In the genomic region with DNA sequence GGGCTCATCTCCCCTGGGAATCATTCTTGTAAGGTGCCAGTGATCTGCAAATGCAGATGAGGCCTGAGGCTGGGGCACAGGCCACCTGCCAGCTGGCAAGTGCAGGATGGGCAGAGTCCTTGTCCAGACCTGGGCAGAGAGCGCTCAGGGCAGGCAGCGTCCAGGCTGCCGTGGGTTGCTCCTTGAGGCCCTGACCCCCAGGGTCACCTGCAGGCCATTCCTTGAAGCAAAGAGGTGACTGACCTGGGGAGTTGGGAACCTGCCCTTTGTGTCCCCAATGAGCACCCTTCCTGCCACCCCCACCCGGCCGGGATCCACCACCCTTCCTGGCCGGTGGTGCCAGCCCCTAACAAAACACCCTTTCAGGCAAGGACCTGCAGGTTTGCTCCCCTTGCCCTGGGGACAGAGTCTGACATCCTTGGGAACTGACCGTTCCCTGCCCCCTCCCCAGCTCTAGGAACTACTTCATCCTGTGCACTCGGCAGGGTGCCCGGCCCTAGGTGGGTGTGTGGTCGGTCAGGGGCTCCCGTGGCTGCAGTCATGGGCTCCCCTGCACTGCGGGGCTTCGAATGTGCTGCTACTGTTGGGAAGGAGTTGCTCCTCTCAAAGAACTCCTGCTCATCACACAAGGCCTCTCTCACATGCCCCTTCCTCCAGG, we compare ENCODE assay signal across 20 cellular contexts. TPM values are rescaled to one million over a fixed set of nuclear protein-coding genes. Genes with fewer than 3 reads are reported as not detected.
DNase-seq lines count a peak whose midpoint lies in the region; ATAC-seq, FAIRE-seq and TF ChIP-seq lines count a peak whose summit lies in the region.
"Had no signal": no experiment of that assay in that cellular context is flagged by ENCODE, and none has a peak within 500 bp of the region (broad histone marks: within the 10 kb centered on the region; RNA-seq: fewer than 3 reads in every experiment).

No MANE protein-coding gene starts in this region.

- H3K27me3 ChIP-seq in right cardiac atrium (ENCODE audit: control insufficient read depth, insufficient read depth): no peaks in the 10 kb centered on the region
- H3K27me3 ChIP-seq in K562 (ENCODE audit: control insufficient read depth in 2 of 2, insufficient read depth in 2 of 2, low read length in 2 of 2): peaks cover 0 to 5% of the 10 kb centered on the region in 2 experiments; a peak in 1 of 5 replicates

- no peaks in the 10 kb centered on the region for H3K79me2 ChIP-seq in K562 (ENCODE audit: control insufficient read depth, insufficient read depth, low read length)

- no peak overlapping the region for H3K9ac ChIP-seq in K562 (ENCODE audit: insufficient read depth in 1 of 2, low read depth in 2 of 2, low read length in 2 of 2)
- H3K9ac ChIP-seq: BLaER1 had no signal

- H3K4me3 ChIP-seq in right cardiac atrium (ENCODE audit: low read length): no peak overlapping the region
- H3K4me3 ChIP-seq in K562: no peak overlapping the region
- H3K4me3 ChIP-seq: BLaER1, GM23338 had no signal

- H3K27ac ChIP-seq in right cardiac atrium (ENCODE audit: low read length) (no peak overlapping the region), K562 (ENCODE audit: extremely low read depth, low read depth, low read length) (no peak overlapping the region)
- H3K27ac ChIP-seq: BLaER1 had no signal

- POLR2A ChIA-PET in K562 (lab: Yijun Ruan, JAX): interaction anchor here (0.5 to 1.8 kb wide), 2 partner anchors 26 to 288 kb away, joined by 3 read pairs; no protein-coding TSS in a partner anchor

- no peaks in the 10 kb centered on the region for H3K9me3 ChIP-seq in right cardiac atrium (ENCODE audit: control insufficient read depth, low read length)
- no peaks in the 10 kb centered on the region for H3K9me3 ChIP-seq in K562 (replicated peaks; ENCODE audit: control insufficient read depth, insufficient read depth, low read depth, low read length)
- H3K9me3 ChIP-seq: BLaER1 had no signal

- TF ChIP-seq POLR2A in K562 (conservative IDR thresholded peaks at IDR 0.05): no peak

- no peaks in the 10 kb centered on the region for H3K9me1 ChIP-seq in K562 (ENCODE audit: control insufficient read depth, insufficient read depth, low read length)

- H4K20me1 ChIP-seq in K562 (replicated peaks; ENCODE audit: control insufficient read depth, insufficient read depth, low read length): peaks cover 3% of the 10 kb centered on the region; the same call in 1 of the 2 replicates

- WGBS in right cardiac atrium: 78% methylated on average over 13 of the region's 13 CpGs
- WGBS in K562 (ENCODE audit: insufficient coverage, low coverage, missing lambda C conversion rate): 9% methylated on average over 10 of the region's 13 CpGs

- no peak for TF ChIP-seq EP300 in K562 (IDR thresholded peaks at IDR 0.05; ENCODE audit: low read length)

- no peak for TF ChIP-seq RAD21 in K562 (CRISPR knock-in tag; conservative IDR thresholded peaks at IDR 0.05 in 1 of 2, IDR thresholded peaks at IDR 0.05 in 1 of 2)

- ATAC-seq in right cardiac atrium (no peak), K562 (no peak), left lobe of liver (peak; percentile 83)
- no peak for ATAC-seq in stimulated activated effector memory CD8-positive, alpha-beta T cell treated with anti-CD3 and anti-CD28 coated beads, Interleukin-12 subunit alpha, Interleukin-12 subunit beta, amount 100 ng/mL, for 72 hours
- ATAC-seq: GM23338 had no signal

- no peak overlapping the region for H2AFZ ChIP-seq in K562 (ENCODE audit: low read depth, low read length)
- H2AFZ ChIP-seq: GM23338 had no signal

- TF ChIP-seq CTCF in K562 (IDR thresholded peaks at IDR 0.05 in 2 of 3, conservative IDR thresholded peaks at IDR 0.05 in 1 of 3; ENCODE audit: insufficient read depth in 2 of 3, low read depth in 1 of 3, low read length in 3 of 3): no peak

- H3K36me3 Mint-ChIP-seq in stimulated activated effector memory CD8-positive, alpha-beta T cell treated with anti-CD3 and anti-CD28 coated beads, Interleukin-12 subunit alpha, Interleukin-12 subunit beta, amount 100 ng/mL, for 72 hours: no peaks in the 10 kb centered on the region
- H3K36me3 Mint-ChIP-seq: CD14-positive monocyte; CD4-positive, alpha-beta memory T cell had no signal

- no peak for FAIRE-seq in K562 (lab: Jason Lieb, UNC)
- FAIRE-seq: GM12892, GM18507, H54 had no signal

- H3K4me3 Mint-ChIP-seq in stimulated activated effector memory CD8-positive, alpha-beta T cell treated with anti-CD3 and anti-CD28 coated beads, Interleukin-12 subunit alpha, Interleukin-12 subunit beta, amount 100 ng/mL, for 72 hours: no peak overlapping the region
- H3K4me3 Mint-ChIP-seq: CD4-positive, alpha-beta memory T cell; GM23338 had no signal

- no peak overlapping the region for H3K4me2 ChIP-seq in K562 (ENCODE audit: insufficient read depth, low read length)
- H3K4me2 ChIP-seq: BLaER1, GM23338 had no signal

- no peaks in the 10 kb centered on the region for H3K4me1 Mint-ChIP-seq in stimulated activated effector memory CD8-positive, alpha-beta T cell treated with anti-CD3 and anti-CD28 coated beads, Interleukin-12 subunit alpha, Interleukin-12 subunit beta, amount 100 ng/mL, for 72 hours

- CTCF ChIA-PET in K562 (lab: Yijun Ruan, JAX; ENCODE audit: low intra/inter-chr PET ratio): interaction anchor here (0.6 kb wide), 1 partner anchor 497 kb away, joined by 3 read pairs; no protein-coding TSS in a partner anchor

- peak in 2 of 3 donors; percentile 46 to 55 for DNase-seq in right cardiac atrium
- no peak for DNase-seq in cardiac septum (ENCODE audit: low spot score)
- no peak for DNase-seq in K562 (ENCODE audit: extremely low read depth in 1 of 4, low spot score in 3 of 4)
- DNase-seq in left lobe of liver (ENCODE audit: low spot score): peak; percentile 79
- no peak for DNase-seq in stimulated activated effector memory CD8-positive, alpha-beta T cell treated with anti-CD3 and anti-CD28 coated beads, Interleukin-12 subunit alpha, Interleukin-12 subunit beta, amount 100 ng/mL, for 72 hours (ENCODE audit: low spot score in 2 of 2)
- DNase-seq in NOMO-1 treated with DMSO at 0.1 percent for 48 hours (lab: John Stamatoyannopoulos, UW; ENCODE audit: unreplicated experiment): no peak
- DNase-seq: AML-193; CD4-positive, alpha-beta memory T cell; DMS153; DMS79; GDM1; HCEC 1CT had no signal

- in situ Hi-C loops in K562 (cut with MboI): no loop called here

- H3K36me3 ChIP-seq in K562 (ENCODE audit: control insufficient read depth, insufficient read depth, low read length): no peaks in the 10 kb centered on the region
- H3K36me3 ChIP-seq: BLaER1 had no signal

- no peak overlapping the region for H3K27ac Mint-ChIP-seq in stimulated activated effector memory CD8-positive, alpha-beta T cell treated with anti-CD3 and anti-CD28 coated beads, Interleukin-12 subunit alpha, Interleukin-12 subunit beta, amount 100 ng/mL, for 72 hours
- H3K27ac Mint-ChIP-seq: CD14-positive monocyte; CD4-positive, alpha-beta memory T cell; GM23338 had no signal

- intact Hi-C loops in right cardiac atrium (cut with DNase I) (loop anchor here in 3 of 4 donors (5.0 to 10.0 kb wide), 2 partner anchors 34 to 81 kb away; partner anchors contain the start of genes KRTAP5-4 (in 3 of the 3) and KRTAP5-5 (in 3 of the 3)), cardiac septum (cut with DNase I) (loop anchor here (10.0 kb wide), 1 partner anchor 81 kb away; the partner anchor contains the start of genes KRTAP5-4 and KRTAP5-5), K562 (cut with micrococcal nuclease) (no loop called here)

- no TSS peak for BruUV-seq in K562 (replicated peaks; lab: Mats Ljungman, UMichigan)

- H3K9me3 Mint-ChIP-seq in stimulated activated effector memory CD8-positive, alpha-beta T cell treated with anti-CD3 and anti-CD28 coated beads, Interleukin-12 subunit alpha, Interleukin-12 subunit beta, amount 100 ng/mL, for 72 hours: no peaks in the 10 kb centered on the region
- H3K9me3 Mint-ChIP-seq: GM23338 had no signal

- H3K4me1 ChIP-seq in right cardiac atrium (ENCODE audit: control insufficient read depth, insufficient read depth, low read length) (no peaks in the 10 kb centered on the region), K562 (replicated peaks in 1 of 2; ENCODE audit: control insufficient read depth in 2 of 2, insufficient read depth in 2 of 2, low read length in 2 of 2) (peaks cover 4 to 59% of the 10 kb centered on the region in 2 experiments)

RNA-seq across cellular contexts. Expression of gene DUSP8, which starts 28.3 kb away (rescaled TPM):
- total RNA-seq in right cardiac atrium: 10 to 100 TPM; 10.1 to 15.6 (median 12.3) TPM
- 13.3 TPM for polyA plus RNA-seq in right cardiac atrium
- total RNA-seq in cardiac septum: 36.9 TPM
- total RNA-seq in K562 (2011; cell fraction: chromatin; rRNA removed; ENCODE audit: low replicate concordance): 2.6 and 6.2 TPM in 2 replicates
- 1.4 and 3.5 TPM in 2 replicates for total RNA-seq in K562 (2011; cell fraction: nucleolus; rRNA removed)
- 2.0 and 5.0 TPM in 2 replicates for total RNA-seq in K562 (2011; cell fraction: nucleoplasm; rRNA removed)
- total RNA-seq in K562 (2014; rRNA removed): 0.18 and 0.29 TPM in 2 replicates
- 0.22 and 0.33 TPM in 2 replicates for total RNA-seq in K562 (2014; rRNA removed; fragmentation: Illumina TruSeq; extraction: Trizol)
- total RNA-seq in K562 (2015; rRNA removed; fragmentation: Illumina TruSeq; extraction: Trizol): 0.14 TPM in 1 of 2 replicates, not detected in the other
- total RNA-seq in K562 (2021): 0.83 and 2.0 TPM in 2 replicates
- polyA plus RNA-seq in K562 (2011; rRNA removed): 2.0 and 4.4 TPM in 2 replicates
- polyA plus RNA-seq in K562 (2011; cell fraction: cytosol; rRNA removed): 1.8 and 2.8 TPM in 2 replicates
- 3.9 and 5.9 TPM in 2 replicates for polyA plus RNA-seq in K562 (2011; cell fraction: nucleus; rRNA removed)
- polyA plus RNA-seq in K562 (2012): 1.7 and 1.8 TPM in 2 replicates
- polyA plus RNA-seq in K562 (2014; fragmentation: Illumina TruSeq; extraction: Trizol): 0.86 and 1.7 TPM in 2 replicates
- not detected for polyA plus RNA-seq in K562 (2014; fragmentation: Nextera tagmentation; extraction: Ambion mirVana)
- 0.50 and 1.0 TPM in 2 replicates for polyA plus RNA-seq in K562 (2014; rRNA removed)
- 0.81 and 1.4 TPM in 2 replicates for polyA minus RNA-seq in K562 (2011; rRNA and poly(A)+ RNA removed)
- polyA minus RNA-seq in K562 (2011; cell fraction: cytosol; rRNA and poly(A)+ RNA removed): 2.7 and 4.1 TPM in 2 replicates
- polyA minus RNA-seq in K562 (2011; cell fraction: nucleus; rRNA and poly(A)+ RNA removed): 0.78 and 1.1 TPM in 2 replicates
- total RNA-seq in left lobe of liver: 0.23 TPM
- polyA plus RNA-seq: CD14-positive monocyte had no signal

RNA-seq across cellular contexts. Expression of gene KRTAP5-1, which starts 41.3 kb away (rescaled TPM):
- not detected for total RNA-seq in right cardiac atrium
- polyA plus RNA-seq in right cardiac atrium: not detected
- not detected for total RNA-seq in cardiac septum
- not detected in 2 replicates for total RNA-seq in K562 (2011; cell fraction: chromatin; rRNA removed; ENCODE audit: low replicate concordance)
- not detected in 2 replicates for total RNA-seq in K562 (2011; cell fraction: nucleolus; rRNA removed)
- not detected in 2 replicates for total RNA-seq in K562 (2011; cell fraction: nucleoplasm; rRNA removed)
- total RNA-seq in K562 (2014; rRNA removed): not detected in 2 replicates
- not detected in 2 replicates for total RNA-seq in K562 (2014; rRNA removed; fragmentation: Illumina TruSeq; extraction: Trizol)
- total RNA-seq in K562 (2015; rRNA removed; fragmentation: Illumina TruSeq; extraction: Trizol): not detected in 2 replicates
- total RNA-seq in K562 (2021): not detected in 2 replicates
- not detected in 2 replicates for polyA plus RNA-seq in K562 (2011; rRNA removed)
- not detected in 2 replicates for polyA plus RNA-seq in K562 (2011; cell fraction: cytosol; rRNA removed)
- not detected in 2 replicates for polyA plus RNA-seq in K562 (2011; cell fraction: nucleus; rRNA removed)
- not detected in 2 replicates for polyA plus RNA-seq in K562 (2012)
- polyA plus RNA-seq in K562 (2014; fragmentation: Illumina TruSeq; extraction: Trizol): not detected in 2 replicates
- not detected for polyA plus RNA-seq in K562 (2014; fragmentation: Nextera tagmentation; extraction: Ambion mirVana)
- not detected in 2 replicates for polyA plus RNA-seq in K562 (2014; rRNA removed)
- not detected in 2 replicates for polyA minus RNA-seq in K562 (2011; rRNA and poly(A)+ RNA removed)
- polyA minus RNA-seq in K562 (2011; cell fraction: cytosol; rRNA and poly(A)+ RNA removed): not detected in 2 replicates
- polyA minus RNA-seq in K562 (2011; cell fraction: nucleus; rRNA and poly(A)+ RNA removed): not detected in 2 replicates
- total RNA-seq in left lobe of liver: not detected
- total RNA-seq: CD4-positive, alpha-beta memory T cell; Daoy; GM23338; HT-29 had no signal
- polyA plus RNA-seq: CD14-positive monocyte, GM23338 had no signal

RNA-seq across cellular contexts. Expression of gene KRTAP5-2, which starts 54.4 kb away (rescaled TPM):
- total RNA-seq in right cardiac atrium: not detected
- not detected for polyA plus RNA-seq in right cardiac atrium
- total RNA-seq in cardiac septum: not detected
- total RNA-seq in K562 (2011; cell fraction: chromatin; rRNA removed; ENCODE audit: low replicate concordance): not detected in 2 replicates
- not detected in 2 replicates for total RNA-seq in K562 (2011; cell fraction: nucleolus; rRNA removed)
- not detected in 2 replicates for total RNA-seq in K562 (2011; cell fraction: nucleoplasm; rRNA removed)
- not detected in 2 replicates for total RNA-seq in K562 (2014; rRNA removed)
- total RNA-seq in K562 (2014; rRNA removed; fragmentation: Illumina TruSeq; extraction: Trizol): not detected in 2 replicates
- not detected in 2 replicates for total RNA-seq in K562 (2015; rRNA removed; fragmentation: Illumina TruSeq; extraction: Trizol)
- total RNA-seq in K562 (2021): not detected in 2 replicates
- polyA plus RNA-seq in K562 (2011; rRNA removed): not detected in 2 replicates
- not detected in 2 replicates for polyA plus RNA-seq in K562 (2011; cell fraction: cytosol; rRNA removed)
- not detected in 2 replicates for polyA plus RNA-seq in K562 (2011; cell fraction: nucleus; rRNA removed)
- polyA plus RNA-seq in K562 (2012): not detected in 2 replicates
- not detected in 2 replicates for polyA plus RNA-seq in K562 (2014; fragmentation: Illumina TruSeq; extraction: Trizol)
- not detected for polyA plus RNA-seq in K562 (2014; fragmentation: Nextera tagmentation; extraction: Ambion mirVana)
- not detected in 2 replicates for polyA plus RNA-seq in K562 (2014; rRNA removed)
- polyA minus RNA-seq in K562 (2011; rRNA and poly(A)+ RNA removed): not detected in 2 replicates
- not detected in 2 replicates for polyA minus RNA-seq in K562 (2011; cell fraction: cytosol; rRNA and poly(A)+ RNA removed)
- polyA minus RNA-seq in K562 (2011; cell fraction: nucleus; rRNA and poly(A)+ RNA removed): not detected in 2 replicates
- not detected for total RNA-seq in left lobe of liver
- total RNA-seq: CD4-positive, alpha-beta memory T cell; Daoy; GM23338; HT-29 had no signal
- polyA plus RNA-seq: CD14-positive monocyte; CD4-positive, alpha-beta memory T cell; GM23338 had no signal

RNA-seq across cellular contexts. Expression of gene MOB2, which starts 57.2 kb away (rescaled TPM):
- 10 to 100 TPM; 35.0 to 45.0 (median 42.0) TPM for total RNA-seq in right cardiac atrium
- polyA plus RNA-seq in right cardiac atrium: 40.0 TPM
- 48.5 TPM for total RNA-seq in cardiac septum
- 14.8 and 29.8 TPM in 2 replicates for total RNA-seq in K562 (2011; cell fraction: chromatin; rRNA removed; ENCODE audit: low replicate concordance)
- 29.5 and 31.0 TPM in 2 replicates for total RNA-seq in K562 (2011; cell fraction: nucleolus; rRNA removed)
- 17.6 and 19.9 TPM in 2 replicates for total RNA-seq in K562 (2011; cell fraction: nucleoplasm; rRNA removed)
- total RNA-seq in K562 (2014; rRNA removed): 18.9 and 19.1 TPM in 2 replicates
- 9.0 and 16.7 TPM in 2 replicates for total RNA-seq in K562 (2014; rRNA removed; fragmentation: Illumina TruSeq; extraction: Trizol)
- 18.9 and 19.2 TPM in 2 replicates for total RNA-seq in K562 (2015; rRNA removed; fragmentation: Illumina TruSeq; extraction: Trizol)
- total RNA-seq in K562 (2021): 23.6 and 24.9 TPM in 2 replicates
- 30.4 and 33.3 TPM in 2 replicates for polyA plus RNA-seq in K562 (2011; rRNA removed)
- 32.0 and 48.0 TPM in 2 replicates for polyA plus RNA-seq in K562 (2011; cell fraction: cytosol; rRNA removed)
- 38.7 and 62.4 TPM in 2 replicates for polyA plus RNA-seq in K562 (2011; cell fraction: nucleus; rRNA removed)
- polyA plus RNA-seq in K562 (2012): 19.2 and 26.7 TPM in 2 replicates
- polyA plus RNA-seq in K562 (2014; fragmentation: Illumina TruSeq; extraction: Trizol): 36.8 and 46.3 TPM in 2 replicates
- polyA plus RNA-seq in K562 (2014; fragmentation: Nextera tagmentation; extraction: Ambion mirVana): under 1 TPM; 0.17 to 0.41 TPM
- polyA plus RNA-seq in K562 (2014; rRNA removed): 24.3 and 27.5 TPM in 2 replicates
- 16.6 and 22.5 TPM in 2 replicates for polyA minus RNA-seq in K562 (2011; rRNA and poly(A)+ RNA removed)
- 10.3 and 13.7 TPM in 2 replicates for polyA minus RNA-seq in K562 (2011; cell fraction: cytosol; rRNA and poly(A)+ RNA removed)
- polyA minus RNA-seq in K562 (2011; cell fraction: nucleus; rRNA and poly(A)+ RNA removed): 7.5 and 12.7 TPM in 2 replicates
- 12.6 TPM for total RNA-seq in left lobe of liver

Comparison
In these comparisons a context has a peak if more than half of its experiments do, and no peak if none do; other contexts are left out.
1. DNase-seq: peak in right cardiac atrium (2 of 3) and left lobe of liver (single experiment); none in cardiac septum (single experiment), K562 (0 of 4), stimulated activated effector memory CD8-positive, alpha-beta T cell treated with anti-CD3 and anti-CD28 coated beads, Interleukin-12 subunit alpha, Interleukin-12 subunit beta, amount 100 ng/mL, for 72 hours (0 of 2) and NOMO-1 treated with DMSO at 0.1 percent for 48 hours (single experiment).